ENCODE assay signal across 14 cellular contexts in genomic region chr1:44033756-44034155, GRCh38. TPM values are rescaled to one million over a fixed set of nuclear protein-coding genes. Genes with fewer than 3 reads are reported as not detected.
A peak's percentile ranks its signal among the peaks of the same experiment; 100 is the strongest.
DNase-seq lines count a peak whose midpoint lies in the region; ATAC-seq and TF ChIP-seq lines count a peak whose summit lies in the region.
"Had no signal": no experiment of that assay in that cellular context is flagged by ENCODE, and none has a peak within 500 bp of the region (broad histone marks: within the 10 kb centered on the region; RNA-seq: fewer than 3 reads in every experiment).

No MANE protein-coding gene starts in this region.

- H3K27me3 ChIP-seq in CD8-positive, alpha-beta T cell (ENCODE audit: insufficient read depth, low read length), result no peaks in the 10 kb centered on the region
- H3K27me3 ChIP-seq in esophagus squamous epithelium (no peaks in the 10 kb centered on the region), rectal smooth muscle tissue (ENCODE audit: control insufficient read depth, insufficient read depth, low read length) (no peaks in the 10 kb centered on the region)

- POLR2A ChIA-PET in CD8-positive, alpha-beta T cell (lab: Charles Lee), result interaction anchor here (0.7 kb wide), 1 partner anchor 15 kb away, joined by 3 read pairs; no protein-coding TSS in a partner anchor

- peak overlapping the region; percentile 23 for H3K27ac Mint-ChIP-seq in CD8-positive, alpha-beta T cell
- peak overlapping the region; percentile 75 for H3K27ac Mint-ChIP-seq in T-helper 17 cell

- WGBS in esophagus squamous epithelium, 2 donors, result 46 to 90% methylated on average over 2 to 3 of the region's 8 CpGs

- no peaks in the 10 kb centered on the region for H3K36me3 Mint-ChIP-seq in CD8-positive, alpha-beta T cell
- no peaks in the 10 kb centered on the region for H3K36me3 Mint-ChIP-seq in T-helper 17 cell (ENCODE audit: low read depth)

- no peak overlapping the region for H3K4me3 ChIP-seq in CD8-positive, alpha-beta T cell (ENCODE audit: low read depth, low read length)
- H3K4me3 ChIP-seq in esophagus squamous epithelium (no peak overlapping the region), rectal smooth muscle tissue (ENCODE audit: low read length) (no peak overlapping the region)

- peaks cover 17% of the 10 kb centered on the region for H3K4me1 Mint-ChIP-seq in CD8-positive, alpha-beta T cell (ENCODE audit: low read depth)
- H3K4me1 Mint-ChIP-seq in T-helper 17 cell, result peaks cover 32% of the 10 kb centered on the region

- peaks cover 12% of the 10 kb centered on the region for H3K4me1 ChIP-seq in CD8-positive, alpha-beta T cell (ENCODE audit: insufficient read depth, low read length)
- H3K4me1 ChIP-seq in esophagus squamous epithelium (peaks cover 18 to 74% (median 44%) of the 10 kb centered on the region in 3 donors), rectal smooth muscle tissue (ENCODE audit: control insufficient read depth, insufficient read depth, low read length) (peaks cover 34% of the 10 kb centered on the region)

- no peak overlapping the region for H3K27ac ChIP-seq in CD8-positive, alpha-beta T cell (ENCODE audit: low read depth, low read length)
- H3K27ac ChIP-seq in esophagus squamous epithelium, result peak overlapping the region in 3 of 4 donors; percentile 14 to 99 (median 71)
- H3K27ac ChIP-seq in rectal smooth muscle tissue (ENCODE audit: low read depth, low read length), result peak overlapping the region; percentile 85
- H3K27ac ChIP-seq: HL-60 had no signal

- no peaks in the 10 kb centered on the region for H3K9me3 Mint-ChIP-seq in CD8-positive, alpha-beta T cell

- no peak for TF ChIP-seq POLR2A in esophagus squamous epithelium (IDR thresholded peaks at IDR 0.05)

- CTCF ChIA-PET in CD8-positive, alpha-beta T cell (lab: Charles Lee), result interaction anchor here (1.7 to 18.6 kb wide), 3 partner anchors 14 to 269 kb away, joined by 6 to 337 read pairs (median 31); no protein-coding TSS in a partner anchor

- no peaks in the 10 kb centered on the region for H3K9me3 ChIP-seq in CD8-positive, alpha-beta T cell (ENCODE audit: low read length)
- H3K9me3 ChIP-seq in T-helper 17 cell (ENCODE audit: control insufficient read depth, low read length, poor library complexity, severe bottlenecking) (no peaks in the 10 kb centered on the region), esophagus squamous epithelium (no peaks in the 10 kb centered on the region)

- no peaks in the 10 kb centered on the region for H3K36me3 ChIP-seq in CD8-positive, alpha-beta T cell (ENCODE audit: insufficient read depth, low read length)
- H3K36me3 ChIP-seq in esophagus squamous epithelium (no peaks in the 10 kb centered on the region), rectal smooth muscle tissue (ENCODE audit: control insufficient read depth, insufficient read depth, low read length) (no peaks in the 10 kb centered on the region)

- ATAC-seq in CD8-positive, alpha-beta T cell, result no peak
- ATAC-seq in T-helper 17 cell, result no peak
- ATAC-seq: Right ventricle myocardium inferior had no signal

- TF ChIP-seq CTCF in CD8-positive, alpha-beta T cell (IDR thresholded peaks at IDR 0.05), result no peak
- no peak for TF ChIP-seq CTCF in esophagus squamous epithelium (IDR thresholded peaks at IDR 0.05)

- no peaks in the 10 kb centered on the region for H3K27me3 Mint-ChIP-seq in CD8-positive, alpha-beta T cell (ENCODE audit: low read depth)
- no peaks in the 10 kb centered on the region for H3K27me3 Mint-ChIP-seq in T-helper 17 cell

- H3K9ac ChIP-seq in rectal smooth muscle tissue (ENCODE audit: low read length), result no peak overlapping the region

- no peak for DNase-seq in CD8-positive, alpha-beta T cell
- DNase-seq in T-helper 17 cell (no peak), esophagus squamous epithelium (lab: John Stamatoyannopoulos, UW) (no peak), LoVo (ENCODE audit: low spot score) (no peak), ureter (ENCODE audit: low spot score) (no peak), HuH-7.5 (ENCODE audit: low spot score) (no peak), foreskin melanocyte (no peak)
- DNase-seq: KG1, NCI-H1092, NCI-H446 treated with DMSO at 0.1 percent for 48 hours, NCI-H774 had no signal

- no peak overlapping the region for H3K4me3 Mint-ChIP-seq in CD8-positive, alpha-beta T cell
- H3K4me3 Mint-ChIP-seq in T-helper 17 cell, result no peak overlapping the region

- intact Hi-C loops in CD8-positive, alpha-beta T cell (cut with DNase I, micrococcal nuclease), result loop anchor here (10.0 kb wide), 2 partner anchors 321 to 859 kb away; partner anchors contain the start of genes CFAP57 (in 1 of the 2), EBNA1BP2 (in 1 of the 2) and ERI3 (in 1 of the 2)
- intact Hi-C loops in esophagus squamous epithelium (cut with DNase I), result loop anchor here (10.0 kb wide), 1 partner anchor 89 kb away; the partner anchor contains the start of gene IPO13

RNA-seq across cellular contexts. Expression of gene SLC6A9, which starts 2.5 kb away (rescaled TPM):
- not detected for total RNA-seq in CD8-positive, alpha-beta T cell
- total RNA-seq in T-helper 17 cell (under 1 TPM in 1 of 2 donors, not detected in 1; 0.62 TPM), esophagus squamous epithelium (10 to 100 TPM; 10.4 to 40.0 (median 23.2) TPM), ureter (38.3 TPM)

RNA-seq across cellular contexts. Expression of gene CCDC24, which starts 42.4 kb away (rescaled TPM):
- total RNA-seq in CD8-positive, alpha-beta T cell, result under 1 TPM; 0.33 to 0.71 TPM
- total RNA-seq in T-helper 17 cell, result 1 to 10 TPM; 1.4 to 1.5 TPM
- total RNA-seq in esophagus squamous epithelium, result 1 to 10 TPM; 3.0 to 7.3 (median 4.7) TPM
- total RNA-seq in ureter, result 22.6 TPM

RNA-seq across cellular contexts. Expression of gene B4GALT2, which starts 54.7 kb away (rescaled TPM):
- total RNA-seq in CD8-positive, alpha-beta T cell, result under 1 TPM; 0.42 to 0.71 TPM
- 1 to 10 TPM; 2.8 to 3.4 TPM for total RNA-seq in T-helper 17 cell
- total RNA-seq in esophagus squamous epithelium, result 10 to 100 TPM; 38.9 to 59.3 (median 48.3) TPM
- 39.7 TPM for total RNA-seq in ureter

RNA-seq across cellular contexts. Expression of gene ATP6V0B, which starts 59.0 kb away (rescaled TPM):
- total RNA-seq in CD8-positive, alpha-beta T cell, result 10 to 100 TPM; 52.0 to 56.3 TPM
- total RNA-seq in T-helper 17 cell (10 to 100 TPM; 72.1 to 80.5 TPM), esophagus squamous epithelium (100 to 1,000 TPM in 3 of 4 donors, 10 to 100 TPM in 1; 70.1 to 169 (median 135) TPM), ureter (98.3 TPM)

Comparison
In these comparisons a context has a peak if more than half of its experiments do, and no peak if none do; other contexts are left out.
1. RNA of gene SLC6A9, which starts 2.5 kb away (total RNA-seq): 38.3 TPM in ureter (single experiment) and 10.4 to 40.0 TPM in esophagus squamous epithelium; 0.62 TPM in T-helper 17 cell and not detected in CD8-positive, alpha-beta T cell; every median in the first group is over 4 times any median in the second.